In genomic region chr20:5677389-5677788, GRCh38 we compare ENCODE assay signal across 27 cellular contexts.
"Had no signal": no experiment of that assay in that cellular context is flagged by ENCODE, and none has a peak within 500 bp of the region (broad histone marks: within the 10 kb centered on the region; RNA-seq: fewer than 3 reads in every experiment).

No MANE protein-coding gene starts in this region.

- DNase-seq: activated CD4-positive, alpha-beta T cell treated with anti-CD3 and anti-CD28 coated beads, Interleukin-2, amount 10 ng/mL, durations not matched to agents 24 days and 14 days; activated CD4-positive, alpha-beta T cell treated with anti-CD3 and anti-CD28 coated beads, Interleukin-2, amount 50 U/mL, for 4 hours; activated CD8-positive, alpha-beta T cell treated with anti-CD3 and anti-CD28 coated beads for 36 hours; activated effector memory CD4-positive, alpha-beta T cell treated with anti-CD3 and anti-CD28 coated beads, Interleukin-2, amount 50 U/mL, for 16 hours; activated naive CD4-positive, alpha-beta T cell; activated naive CD4-positive, alpha-beta T cell treated with anti-CD3 and anti-CD28 coated beads, Interleukin-2, amount 50 U/mL, for 16 hours; activated naive CD8-positive, alpha-beta T cell treated with anti-CD3 and anti-CD28 coated beads for 36 hours; activated T-cell treated with anti-CD3 and anti-CD28 coated beads, Interleukin-2, amount 50 U/mL, for 1 hour; activated T-cell treated with anti-CD3 and anti-CD28 coated beads, Interleukin-2, amount 50 U/mL, for 72 hours; amniotic stem cell; brain microvascular endothelial cell; central memory CD4-positive, alpha-beta T cell; NCI-H1105; NCI-H1436; NCI-H1694; NCI-H2029 treated with DMSO at 0.1 percent for 48 hours; NCI-H2107; NCI-H2171; NCI-H510A; NCI-H526; PC-9; SIG-M5; T1000 had no signal

- H3K4me2 ChIP-seq: PC-9 had no signal

- H3K27me3 ChIP-seq: brain microvascular endothelial cell had no signal

- H3K36me3 ChIP-seq: brain microvascular endothelial cell had no signal

- ATAC-seq: activated CD8-positive, alpha-beta T cell treated with anti-CD3 and anti-CD28 coated beads for 36 hours; activated T-cell treated with anti-CD3 and anti-CD28 coated beads, Interleukin-2, amount 50 U/mL, for 72 hours; activated T-helper 17 cell treated with anti-CD3 and anti-CD28 coated beads, Interleukin-2, amount 50 U/mL, for 72 hours; Right ventricle myocardium inferior had no signal

- H2AFZ ChIP-seq: PC-9 had no signal

- FAIRE-seq: RCC 7860 had no signal

- H3K27ac ChIP-seq: brain microvascular endothelial cell, PC-9, RWPE1 had no signal

- H3K4me3 ChIP-seq: PC-9 had no signal
